ENCODE assay signal across 8 cellular contexts in genomic region chr14:103624860-103625259, GRCh38. TPM values are rescaled to one million over a fixed set of nuclear protein-coding genes. Genes with fewer than 3 reads are reported as not detected.
DNase-seq lines count a peak whose midpoint lies in the region; ATAC-seq, FAIRE-seq and TF ChIP-seq lines count a peak whose summit lies in the region.

No MANE protein-coding gene starts in this region.

- H2BK120ac ChIP-seq in mesendoderm (ENCODE audit: low read depth, low read length): no peak overlapping the region

- no peak overlapping the region for H3K9ac ChIP-seq in mesendoderm (ENCODE audit: low read length)

- H3K56ac ChIP-seq in mesendoderm (ENCODE audit: low read length): no peak overlapping the region

- H2BK15ac ChIP-seq in mesendoderm (replicated peaks; ENCODE audit: low read depth): no peak overlapping the region

- H3K4me1 ChIP-seq in Panc1 (ENCODE audit: control insufficient read depth, insufficient read depth, low read length) (peaks cover 11% of the 10 kb centered on the region), mesendoderm (ENCODE audit: control insufficient read depth, low read depth, low read length) (no peaks in the 10 kb centered on the region)

- no peak overlapping the region for H3K18ac ChIP-seq in mesendoderm (ENCODE audit: low read length)

- H3K79me2 ChIP-seq in mesendoderm (ENCODE audit: control insufficient read depth, insufficient read depth, low read length): peaks cover 7% of the 10 kb centered on the region

- no peak for TF ChIP-seq CTCF in Panc1 (IDR thresholded peaks at IDR 0.05)
- TF ChIP-seq CTCF in bronchial epithelial cell (IDR thresholded peaks at IDR 0.05; ENCODE audit: insufficient read depth, low read length, severe bottlenecking): no peak

- POLR2A ChIA-PET in Panc1 (lab: Charles Lee): no interaction called here

- no peaks in the 10 kb centered on the region for H3K9me3 ChIP-seq in Panc1 (ENCODE audit: control insufficient read depth, insufficient read depth, low read depth, low read length)

- H3K4ac ChIP-seq in mesendoderm (ENCODE audit: low read depth, low read length): no peak overlapping the region

- CTCF ChIA-PET in Panc1 (lab: Charles Lee): no interaction called here

- ATAC-seq in Panc1: peak; percentile 27; the same call in 1 of the 2 replicates

- no peaks in the 10 kb centered on the region for H3K27me3 ChIP-seq in Panc1 (ENCODE audit: control insufficient read depth, insufficient read depth, low read length)
- H3K27me3 ChIP-seq in bronchial epithelial cell (ENCODE audit: control insufficient read depth, insufficient read depth, low read length): no peaks in the 10 kb centered on the region
- no peaks in the 10 kb centered on the region for H3K27me3 ChIP-seq in mesendoderm (ENCODE audit: insufficient read depth, low read length, poor library complexity)

- H4K5ac ChIP-seq in mesendoderm (ENCODE audit: low read length): no peak overlapping the region

- H3K79me1 ChIP-seq in mesendoderm (ENCODE audit: low read length): no peaks in the 10 kb centered on the region

- no peak overlapping the region for H4K8ac ChIP-seq in mesendoderm (ENCODE audit: low read depth, low read length)

- in situ Hi-C loops in Panc1 (cut with HindIII; ENCODE audit: low pct_unique_long_range_greater_than_20kb, low sequenced_read_pairs): no loop called here
- in situ Hi-C loops in G401 (cut with HindIII; ENCODE audit: low sequenced_read_pairs): no loop called here

- no peak overlapping the region for H2BK5ac ChIP-seq in mesendoderm (ENCODE audit: low read length)

- no CpG with 5 or more reads among the region's 10 CpGs for WGBS in mesendoderm (ENCODE audit: extremely low coverage, insufficient coverage, low lambda C conversion rate)

- no TSS peak for BruUV-seq in Panc1 (replicated peaks; lab: Mats Ljungman, UMichigan)

- DNase-seq in EL: peak; percentile 86
- DNase-seq in Panc1 (ENCODE audit: low read depth, low spot score): no peak
- peak; percentile 80 for DNase-seq in bronchial epithelial cell (ENCODE audit: low read depth)
- DNase-seq in mesendoderm: peak; percentile 74
- no peak for DNase-seq in C1 segment of cervical spinal cord (lab: John Stamatoyannopoulos, UW)
- DNase-seq in DMS79 (lab: John Stamatoyannopoulos, UW): no peak
- DNase-seq in G401 (ENCODE audit: low spot score): no peak
- no peak for DNase-seq in RPMI8226

- no peaks in the 10 kb centered on the region; the same call in 1 of the 2 replicates for H3K36me3 ChIP-seq in Panc1 (ENCODE audit: control insufficient read depth, insufficient read depth, low read length)
- H3K36me3 ChIP-seq in bronchial epithelial cell (ENCODE audit: control insufficient read depth, insufficient read depth, low read length): no peaks in the 10 kb centered on the region
- no peaks in the 10 kb centered on the region for H3K36me3 ChIP-seq in mesendoderm (ENCODE audit: control insufficient read depth, insufficient read depth, low read length)

- no peak overlapping the region for H2AK5ac ChIP-seq in mesendoderm (ENCODE audit: low read length)

- H3K23ac ChIP-seq in mesendoderm (ENCODE audit: low read length): no peak overlapping the region

- FAIRE-seq in bronchial epithelial cell (lab: Jason Lieb, UNC): no peak

- H3K4me3 ChIP-seq in Panc1 (ENCODE audit: low read depth in 2 of 2, low read length in 2 of 2) (no peak overlapping the region), bronchial epithelial cell (ENCODE audit: low read depth, low read length) (no peak overlapping the region), mesendoderm (ENCODE audit: low read length) (no peak overlapping the region)

- no peak overlapping the region for H3K4me2 ChIP-seq in mesendoderm (ENCODE audit: low read length)

- intact Hi-C loops in Panc1 (cut with micrococcal nuclease; ENCODE audit: unreplicated experiment): no loop called here

- no peak overlapping the region for H3K27ac ChIP-seq in Panc1 (ENCODE audit: low read length)
- H3K27ac ChIP-seq in mesendoderm (ENCODE audit: low read depth, low read length): no peak overlapping the region

RNA-seq across cellular contexts. Expression of gene KLC1, which starts 4.2 kb away (rescaled TPM):
- total RNA-seq in Panc1 (2021; ENCODE audit: unreplicated experiment) (98.0 TPM), bronchial epithelial cell (249 and 283 TPM in 2 replicates)
- 95.7 TPM for polyA plus RNA-seq in Panc1 (2012; ENCODE audit: insufficient read length)
- polyA plus RNA-seq in mesendoderm (2013, experiment 1 of 2): 73.1 TPM
- polyA plus RNA-seq in mesendoderm (2013, experiment 2 of 2): 71.9 TPM
- 87.3 and 184 TPM in 2 replicates for total RNA-seq in G401 (2014; rRNA removed; shearing (Covaris generic))

Comparison
In these comparisons a context has a peak if more than half of its experiments do, and no peak if none do; other contexts are left out.
1. DNase-seq: peak in EL (single experiment), bronchial epithelial cell (single experiment) and mesendoderm (single experiment); none in Panc1 (single experiment), C1 segment of cervical spinal cord (0 of 14), DMS79 (single experiment), G401 (single experiment) and RPMI8226 (single experiment).